In genomic region chr2:17680119-17680518, GRCh38 we compare ENCODE assay signal across 1 cellular context.
TF ChIP-seq lines count a peak whose summit lies in the region.

No MANE protein-coding gene starts in this region.

TF ChIP-seq in IMR-90, 13 proteins besides CTCF, POLR2A, EP300 and RAD21 (continued from another document):
- TF ChIP-seq CEBPB (IDR thresholded peaks at IDR 0.05; ENCODE audit: low read depth, low read length): no peak
- no peak for TF ChIP-seq FOS (IDR thresholded peaks at IDR 0.05; ENCODE audit: low read depth, low read length)
- no peak for TF ChIP-seq ELK1 (IDR thresholded peaks at IDR 0.05; ENCODE audit: borderline replicate concordance, low read depth, low read length)
- TF ChIP-seq USF2 (IDR thresholded peaks at IDR 0.05; ENCODE audit: low read depth, low read length): no peak
- TF ChIP-seq BHLHE40 (IDR thresholded peaks at IDR 0.05; ENCODE audit: low read depth, low read length): no peak
- no peak for TF ChIP-seq SMC3 (IDR thresholded peaks at IDR 0.05; ENCODE audit: low read depth, low read length)
- no peak for TF ChIP-seq MXI1 (IDR thresholded peaks at IDR 0.05; ENCODE audit: borderline replicate concordance, low read depth, low read length)
